Comparison of ENCODE assay signal across 20 cellular contexts in the genomic region with DNA sequence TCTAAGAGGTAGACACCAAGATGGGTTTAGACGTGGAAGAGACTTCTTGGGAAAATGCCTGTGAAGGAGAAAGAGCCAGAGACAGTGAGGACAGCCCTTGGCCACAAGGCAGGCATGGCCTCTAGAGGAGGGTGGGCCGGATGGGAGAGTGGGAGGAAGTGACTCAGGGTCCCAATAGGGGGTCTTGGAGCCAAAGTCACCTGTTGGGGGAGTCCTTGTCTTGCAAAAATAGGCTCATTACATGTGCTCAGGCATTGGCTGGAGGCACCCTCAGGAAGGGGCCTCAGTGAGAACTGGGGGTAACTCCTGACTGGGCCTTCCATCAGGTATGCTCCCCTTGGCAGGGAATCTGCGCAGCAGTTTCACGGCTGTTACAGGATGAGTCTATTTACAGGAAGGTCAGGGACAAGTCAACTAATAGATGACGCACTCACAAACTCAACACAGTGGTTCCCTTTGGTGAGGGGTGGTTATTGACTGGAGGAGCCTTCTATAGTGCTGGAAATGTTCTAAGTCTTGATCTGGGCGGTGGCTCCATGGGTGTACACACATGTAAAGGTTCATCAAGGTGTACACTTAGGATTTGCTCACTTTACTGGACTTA.
DNase-seq lines count a peak whose midpoint lies in the region; ATAC-seq and TF ChIP-seq lines count a peak whose summit lies in the region.
"Had no signal": no experiment of that assay in that cellular context is flagged by ENCODE, and none has a peak within 500 bp of the region (broad histone marks: within the 10 kb centered on the region; RNA-seq: fewer than 3 reads in every experiment).

No MANE protein-coding gene starts in this region.

- H3K27me3 ChIP-seq in Panc1 (ENCODE audit: control insufficient read depth, insufficient read depth, low read length) = no peaks in the 10 kb centered on the region

- H3K36me3 Mint-ChIP-seq in stimulated activated effector memory CD8-positive, alpha-beta T cell treated with anti-CD3 and anti-CD28 coated beads, Interleukin-12 subunit alpha, Interleukin-12 subunit beta, amount 100 ng/mL, for 72 hours = no peaks in the 10 kb centered on the region
- H3K36me3 Mint-ChIP-seq in immature natural killer cell = no peaks in the 10 kb centered on the region
- H3K36me3 Mint-ChIP-seq: CD8-positive, alpha-beta T cell had no signal

- no peaks in the 10 kb centered on the region for H3K36me3 ChIP-seq in Panc1 (ENCODE audit: control insufficient read depth, insufficient read depth, low read length)

- in situ Hi-C loops in Panc1 (cut with HindIII; ENCODE audit: low pct_unique_long_range_greater_than_20kb, low sequenced_read_pairs) = no loop called here

- CTCF ChIA-PET in Panc1 (lab: Charles Lee) = no interaction called here

- peaks cover 3 to 6% (median 4%) of the 10 kb centered on the region in 3 donors for H3K27me3 Mint-ChIP-seq in immature natural killer cell (ENCODE audit: low read depth in 3 of 3)

- POLR2A ChIA-PET in Panc1 (lab: Charles Lee) = no interaction called here

- intact Hi-C loops in Panc1 (cut with micrococcal nuclease; ENCODE audit: unreplicated experiment) = no loop called here

- H3K27ac Mint-ChIP-seq in stimulated activated effector memory CD8-positive, alpha-beta T cell treated with anti-CD3 and anti-CD28 coated beads, Interleukin-12 subunit alpha, Interleukin-12 subunit beta, amount 100 ng/mL, for 72 hours = no peak overlapping the region
- H3K27ac Mint-ChIP-seq in immature natural killer cell = peak overlapping the region in 1 of 6 donors; percentile 40
- H3K27ac Mint-ChIP-seq: CD8-positive, alpha-beta T cell; HFFc6 had no signal

- H3K4me3 ChIP-seq in Panc1 (ENCODE audit: low read depth in 2 of 2, low read length in 2 of 2) = no peak overlapping the region
- H3K4me3 ChIP-seq: GM12878 had no signal

- ATAC-seq in Panc1 (no peak), HG03457 (IDR thresholded peaks at IDR 0.05; ENCODE audit: unreplicated experiment) (no peak)
- peak; percentile 5 for ATAC-seq in stimulated activated effector memory CD8-positive, alpha-beta T cell treated with anti-CD3 and anti-CD28 coated beads, Interleukin-12 subunit alpha, Interleukin-12 subunit beta, amount 100 ng/mL, for 72 hours
- ATAC-seq: CD8-positive, alpha-beta T cell; GM12878 had no signal

- H3K9me3 ChIP-seq in Panc1 (ENCODE audit: control insufficient read depth, insufficient read depth, low read depth, low read length) = no peaks in the 10 kb centered on the region

- DNase-seq in HT1080 (ENCODE audit: low read depth) = peak; percentile 60
- DNase-seq in Panc1 (ENCODE audit: low read depth, low spot score) = no peak
- peak; percentile 41 for DNase-seq in iPS-NIHi7 (ENCODE audit: extremely low spot score)
- no peak for DNase-seq in stimulated activated effector memory CD8-positive, alpha-beta T cell treated with anti-CD3 and anti-CD28 coated beads, Interleukin-12 subunit alpha, Interleukin-12 subunit beta, amount 100 ng/mL, for 72 hours (ENCODE audit: low spot score in 2 of 2)
- no peak for DNase-seq in NCI-H2227 (lab: John Stamatoyannopoulos, UW; ENCODE audit: unreplicated experiment)
- no peak for DNase-seq in activated T-cell treated with anti-CD3 and anti-CD28 coated beads, Interleukin-2, amount 50 U/mL, for 1 hour
- no peak for DNase-seq in immature natural killer cell
- DNase-seq: CD8-positive, alpha-beta T cell; DMS79; GOT3; HFFc6; KBM-7; NCI-H1436; NCI-H2029; NCI-H2171; NCI-H774; PC-3 had no signal

- H3K9me3 Mint-ChIP-seq in stimulated activated effector memory CD8-positive, alpha-beta T cell treated with anti-CD3 and anti-CD28 coated beads, Interleukin-12 subunit alpha, Interleukin-12 subunit beta, amount 100 ng/mL, for 72 hours = no peaks in the 10 kb centered on the region
- no peaks in the 10 kb centered on the region for H3K9me3 Mint-ChIP-seq in immature natural killer cell
- H3K9me3 Mint-ChIP-seq: CD8-positive, alpha-beta T cell; HFFc6 had no signal

- H3K4me1 Mint-ChIP-seq in stimulated activated effector memory CD8-positive, alpha-beta T cell treated with anti-CD3 and anti-CD28 coated beads, Interleukin-12 subunit alpha, Interleukin-12 subunit beta, amount 100 ng/mL, for 72 hours = peaks cover 6% of the 10 kb centered on the region
- peaks cover 4 to 6% of the 10 kb centered on the region in 2 donors for H3K4me1 Mint-ChIP-seq in immature natural killer cell

- TF ChIP-seq CTCF in Panc1 (IDR thresholded peaks at IDR 0.05) = no peak

- no peak overlapping the region for H3K4me3 Mint-ChIP-seq in stimulated activated effector memory CD8-positive, alpha-beta T cell treated with anti-CD3 and anti-CD28 coated beads, Interleukin-12 subunit alpha, Interleukin-12 subunit beta, amount 100 ng/mL, for 72 hours
- H3K4me3 Mint-ChIP-seq in immature natural killer cell = no peak overlapping the region
- H3K4me3 Mint-ChIP-seq: B cell; CD8-positive, alpha-beta T cell; HFFc6 had no signal

- peak overlapping the region; percentile 39; the same call in 1 of the 2 replicates for H3K27ac ChIP-seq in Panc1 (ENCODE audit: low read length)

- H3K4me1 ChIP-seq in Panc1 (ENCODE audit: control insufficient read depth, insufficient read depth, low read length) = no peaks in the 10 kb centered on the region

- no TSS peak for BruUV-seq in Panc1 (replicated peaks; lab: Mats Ljungman, UMichigan)

Comparison
In these comparisons a context has a peak if more than half of its experiments do, and no peak if none do; other contexts are left out.
1. DNase-seq: peak in HT1080 (single experiment) and iPS-NIHi7 (single experiment); none in Panc1 (single experiment), stimulated activated effector memory CD8-positive, alpha-beta T cell treated with anti-CD3 and anti-CD28 coated beads, Interleukin-12 subunit alpha, Interleukin-12 subunit beta, amount 100 ng/mL, for 72 hours (0 of 2), NCI-H2227 (single experiment), activated T-cell treated with anti-CD3 and anti-CD28 coated beads, Interleukin-2, amount 50 U/mL, for 1 hour (single experiment) and immature natural killer cell (0 of 3).